ENCODE assay signal across 20 cellular contexts in the genomic region with DNA sequence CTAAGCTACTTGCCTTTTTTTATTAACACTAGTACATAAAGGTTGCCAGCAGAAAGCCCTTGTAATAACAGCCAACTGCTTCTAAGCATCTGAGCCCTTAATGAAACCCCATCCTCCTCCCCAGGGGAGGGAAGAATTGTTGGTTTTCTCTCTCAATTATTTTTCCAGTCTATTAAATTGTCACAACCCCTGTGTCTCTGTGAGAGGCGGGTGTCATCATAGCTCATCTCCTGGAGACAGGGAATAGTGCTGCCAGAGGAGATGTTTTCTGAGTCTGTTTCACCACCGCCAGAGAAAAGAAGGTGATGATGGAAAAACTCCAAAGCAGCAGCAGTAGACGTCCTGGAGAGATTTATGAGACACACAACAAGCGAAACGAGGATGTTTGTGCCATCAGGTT.
"Had no signal": no experiment of that assay in that cellular context is flagged by ENCODE, and none has a peak within 500 bp of the region (broad histone marks: within the 10 kb centered on the region; RNA-seq: fewer than 3 reads in every experiment).

No MANE protein-coding gene starts in this region.

- DNase-seq: activated T-cell treated with anti-CD3 and anti-CD28 coated beads, Interleukin-2, amount 50 U/mL, for 24 hours; adrenal gland; brain microvascular endothelial cell; central memory CD4-positive, alpha-beta T cell; effector memory CD4-positive, alpha-beta T cell; gastrocnemius medialis; hippocampal formation; left ventricle myocardium superior; mammary epithelial cell; naive thymus-derived CD8-positive, alpha-beta T cell; stimulated activated CD4-positive, alpha-beta T cell treated with anti-CD3 and anti-CD28 coated beads, Interleukin-2, amount 100 ng/mL, for 48 hours; stimulated activated CD8-positive, alpha-beta memory T cell treated with anti-CD3 and anti-CD28 coated beads, Interleukin-4, amount 100 ng/mL, for 48 hours; stimulated activated naive B cell treated with anti-CD40 and anti-IgM and Interleukin-4, amounts not matched to agents 10 μg/mL and 1 μg/mL and 100 μg/mL, for 72 hours; T-helper 9 cell; upper lobe of left lung had no signal

- H3K27me3 ChIP-seq: adrenal gland, ascending aorta, brain microvascular endothelial cell, esophagus muscularis mucosa, gastrocnemius medialis, upper lobe of left lung had no signal

- H3K4me1 ChIP-seq: adrenal gland, ascending aorta, esophagus muscularis mucosa, gastrocnemius medialis, upper lobe of left lung had no signal

- ATAC-seq: activated T-helper 17 cell treated with anti-CD3 and anti-CD28 coated beads, Interleukin-2, amount 50 U/mL, for 72 hours; gastrocnemius medialis; left ventricle myocardium superior; naive thymus-derived CD8-positive, alpha-beta T cell; stimulated activated naive B cell treated with anti-CD40 and anti-IgM and Interleukin-4, amounts not matched to agents 10 μg/mL and 1 μg/mL and 100 μg/mL, for 72 hours had no signal

- FAIRE-seq: colon had no signal

- H3K27ac ChIP-seq: adrenal gland, ascending aorta, brain microvascular endothelial cell, esophagus muscularis mucosa, gastrocnemius medialis, thoracic aorta, upper lobe of left lung had no signal
